ENCODE assay signal across 8 cellular contexts in genomic region chr9:72271617-72272478, GRCh38.
A peak's percentile ranks its signal among the peaks of the same experiment; 100 is the strongest.
DNase-seq lines count a peak whose midpoint lies in the region; ATAC-seq and TF ChIP-seq lines count a peak whose summit lies in the region.

No MANE protein-coding gene starts in this region.

- no peak for TF ChIP-seq POLR2A in body of pancreas (IDR thresholded peaks at IDR 0.05)

- H3K36me3 Mint-ChIP-seq in CD4-positive, alpha-beta memory T cell = no peaks in the 10 kb centered on the region

- no peaks in the 10 kb centered on the region for H3K27me3 ChIP-seq in CD4-positive, alpha-beta memory T cell (ENCODE audit: insufficient read depth, low read length)
- no peaks in the 10 kb centered on the region for H3K27me3 ChIP-seq in body of pancreas

- WGBS in body of pancreas, 2 donors = 38 to 40% methylated on average over 9 of the region's 9 CpGs

- no peak overlapping the region for H3K4me3 ChIP-seq in CD4-positive, alpha-beta memory T cell (ENCODE audit: low read length in 2 of 2)
- H3K4me3 ChIP-seq in body of pancreas = no peak overlapping the region

- H3K27ac Mint-ChIP-seq in CD4-positive, alpha-beta memory T cell = no peak overlapping the region

- intact Hi-C loops in CD4-positive, alpha-beta memory T cell (cut with micrococcal nuclease) = loop anchor here (1.0 kb wide), 2 partner anchors 233 to 668 kb away; no protein-coding TSS in a partner anchor
- intact Hi-C loops in body of pancreas (cut with DNase I) = no loop called here

- ATAC-seq in GM18519 (IDR thresholded peaks at IDR 0.05; ENCODE audit: low FRiP score, unreplicated experiment) (peak; percentile 56), HG03565 (IDR thresholded peaks at IDR 0.05; ENCODE audit: unreplicated experiment) (peak; percentile 61), body of pancreas (peak; percentile 74)

- no peaks in the 10 kb centered on the region for H3K36me3 ChIP-seq in CD4-positive, alpha-beta memory T cell (ENCODE audit: insufficient read depth, low read length)
- no peaks in the 10 kb centered on the region for H3K36me3 ChIP-seq in body of pancreas (replicated peaks in 1 of 2; ENCODE audit: insufficient read depth in 1 of 2, low read depth in 2 of 2)

- H3K4me1 ChIP-seq in CD4-positive, alpha-beta memory T cell (ENCODE audit: insufficient read depth, low read length) = no peaks in the 10 kb centered on the region
- no peaks in the 10 kb centered on the region for H3K4me1 ChIP-seq in body of pancreas

- H3K9me3 Mint-ChIP-seq in CD4-positive, alpha-beta memory T cell = no peaks in the 10 kb centered on the region

- POLR2A ChIA-PET in CD4-positive, alpha-beta memory T cell (lab: Charles Lee; ENCODE audit: partially characterized antibody) = no interaction called here

- peak; percentile 55 to 96 (median 80) for TF ChIP-seq CTCF in body of pancreas (IDR thresholded peaks at IDR 0.05)

- no peaks in the 10 kb centered on the region for H3K4me1 Mint-ChIP-seq in CD4-positive, alpha-beta memory T cell

- H3K9me3 ChIP-seq in CD4-positive, alpha-beta memory T cell (ENCODE audit: control insufficient read depth in 1 of 2, low read length in 2 of 2) = no peaks in the 10 kb centered on the region
- no peaks in the 10 kb centered on the region for H3K9me3 ChIP-seq in body of pancreas

- no peak overlapping the region for H3K27ac ChIP-seq in CD4-positive, alpha-beta memory T cell (ENCODE audit: low read depth, low read length)
- H3K27ac ChIP-seq in body of pancreas = no peak overlapping the region

- H3K4me3 Mint-ChIP-seq in CD4-positive, alpha-beta memory T cell = no peak overlapping the region

- peak in 4 of 5 donors; percentile 18 to 28 (median 23) for DNase-seq in CD4-positive, alpha-beta memory T cell
- peak; percentile 60 for DNase-seq in RPMI8226
- peak; percentile 56 to 63 (median 60) for DNase-seq in body of pancreas
- DNase-seq in iPS-NIHi7 (ENCODE audit: extremely low spot score) = peak; percentile 78
- DNase-seq in stimulated activated CD4-positive, alpha-beta T cell treated with anti-CD3 and anti-CD28 coated beads, Interleukin-1b, Interleukin-23, amount 100 ng/mL, for 48 hours = peak; percentile 16
- no peak for DNase-seq in GOT3 (lab: John Stamatoyannopoulos, UW)

- CTCF ChIA-PET in CD4-positive, alpha-beta memory T cell (lab: Charles Lee; ENCODE audit: partially characterized antibody) = interaction anchor here (0.8 to 14.9 kb wide), 22 partner anchors 10 to 1632 kb away, joined by 3 to 368 read pairs (median 4); no protein-coding TSS in a partner anchor

- peaks cover 3 to 9% of the 10 kb centered on the region in 2 donors for H3K27me3 Mint-ChIP-seq in CD4-positive, alpha-beta memory T cell
